In genomic region chr15:85412956-85413854, GRCh38 we compare ENCODE assay signal across 1 cellular context.
TF ChIP-seq lines count a peak whose summit lies in the region.

No MANE protein-coding gene starts in this region.

TF ChIP-seq in GM12878, 131 proteins besides CTCF, POLR2A, EP300 and RAD21 (continued from another document and continues in another):
- TF ChIP-seq, protein P1, sequence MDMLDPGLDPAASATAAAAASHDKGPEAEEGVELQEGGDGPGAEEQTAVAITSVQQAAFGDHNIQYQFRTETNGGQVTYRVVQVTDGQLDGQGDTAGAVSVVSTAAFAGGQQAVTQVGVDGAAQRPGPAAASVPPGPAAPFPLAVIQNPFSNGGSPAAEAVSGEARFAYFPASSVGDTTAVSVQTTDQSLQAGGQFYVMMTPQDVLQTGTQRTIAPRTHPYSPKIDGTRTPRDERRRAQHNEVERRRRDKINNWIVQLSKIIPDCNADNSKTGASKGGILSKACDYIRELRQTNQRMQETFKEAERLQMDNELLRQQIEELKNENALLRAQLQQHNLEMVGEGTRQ (IDR thresholded peaks at IDR 0.05; ENCODE audit: borderline replicate concordance, low read depth, low read length), result peak; percentile 48; the same call in 1 of the 2 replicates
- TF ChIP-seq PAX8 (IDR thresholded peaks at IDR 0.05) (no peak), BHLHE40 (IDR thresholded peaks at IDR 0.05; ENCODE audit: borderline replicate concordance in 1 of 2, low read depth in 2 of 2, low read length in 1 of 2) (peak; percentile 94 to 96), SP1 (IDR thresholded peaks at IDR 0.05; ENCODE audit: low read depth, low read length) (peak; percentile 70), HSF1 (IDR thresholded peaks at IDR 0.05; ENCODE audit: low read depth, low read length) (no peak), IKZF1 (conservative IDR thresholded peaks at IDR 0.05) (peak; percentile 93), NR2C2 (IDR thresholded peaks at IDR 0.05; ENCODE audit: borderline replicate concordance, control insufficient read depth, insufficient read length, low read depth) (no peak), HCFC1 (IDR thresholded peaks at IDR 0.05; ENCODE audit: low read length) (no peak), JUNB (IDR thresholded peaks at IDR 0.05) (peak; percentile 92), SIX5 (IDR thresholded peaks at IDR 0.05; ENCODE audit: low read depth, low read length, severe bottlenecking) (no peak), TBL1XR1 (IDR thresholded peaks at IDR 0.05; ENCODE audit: low read depth, low read length) (peak; percentile 97), CBFB (IDR thresholded peaks at IDR 0.05; ENCODE audit: low read depth) (peak; percentile 52; the same call in 1 of the 2 replicates), RB1 (IDR thresholded peaks at IDR 0.05; ENCODE audit: borderline replicate concordance) (no peak), NFYA (IDR thresholded peaks at IDR 0.05; ENCODE audit: borderline replicate concordance, low read depth, low read length) (no peak), DPF2 (IDR thresholded peaks at IDR 0.05) (peak; percentile 86), NR2C1 (IDR thresholded peaks at IDR 0.05) (no peak), GABPA (IDR thresholded peaks at IDR 0.05; ENCODE audit: low read depth) (peak; percentile 67), PBX3 (IDR thresholded peaks at IDR 0.05; ENCODE audit: insufficient replicate concordance, low read depth, low read length) (no peak), POLR2AphosphoS5 (IDR thresholded peaks at IDR 0.05; ENCODE audit: low read length) (no peak), CHD2 (IDR thresholded peaks at IDR 0.05; ENCODE audit: borderline replicate concordance, low read depth, low read length) (peak; percentile 78; the same call in 1 of the 2 replicates), FOXK2 (IDR thresholded peaks at IDR 0.05) (no peak), LARP7 (IDR thresholded peaks at IDR 0.05) (no peak), PRDM15 (CRISPR knock-in tag; IDR thresholded peaks at IDR 0.05) (no peak), BMI1 (IDR thresholded peaks at IDR 0.05; ENCODE audit: borderline replicate concordance) (peak; percentile 46), REST (IDR thresholded peaks at IDR 0.05; ENCODE audit: low read depth, low read length) (no peak), TCF7 (IDR thresholded peaks at IDR 0.05; ENCODE audit: borderline replicate concordance) (no peak), CHD4 (IDR thresholded peaks at IDR 0.05) (no peak), ZNF622 (IDR thresholded peaks at IDR 0.05) (no peak), NFXL1 (IDR thresholded peaks at IDR 0.05; ENCODE audit: borderline replicate concordance) (no peak), SMC3 (IDR thresholded peaks at IDR 0.05; ENCODE audit: borderline replicate concordance, low read length) (peak; percentile 38; the same call in 1 of the 2 replicates), CBX3 (IDR thresholded peaks at IDR 0.05; ENCODE audit: borderline replicate concordance, low read depth) (no peak), PKNOX1 (IDR thresholded peaks at IDR 0.05) (peak; percentile 66), SIN3A (IDR thresholded peaks at IDR 0.05; ENCODE audit: low read depth, low read length) (no peak), SUPT20H (IDR thresholded peaks at IDR 0.05; ENCODE audit: borderline replicate concordance, control insufficient read depth, low read depth, low read length) (no peak), RUNX3 (IDR thresholded peaks at IDR 0.05; ENCODE audit: low read length) (peak; percentile 84), ATF2 (IDR thresholded peaks at IDR 0.05; ENCODE audit: low read length) (peak; percentile 92; the same call in 1 of the 2 replicates), SMARCA5 (IDR thresholded peaks at IDR 0.05) (0 out of 2 replicates have a peak, but pooled peaks have one; percentile 25), ESRRA (IDR thresholded peaks at IDR 0.05; ENCODE audit: low read length) (no peak)
- TF ChIP-seq, protein P2, sequence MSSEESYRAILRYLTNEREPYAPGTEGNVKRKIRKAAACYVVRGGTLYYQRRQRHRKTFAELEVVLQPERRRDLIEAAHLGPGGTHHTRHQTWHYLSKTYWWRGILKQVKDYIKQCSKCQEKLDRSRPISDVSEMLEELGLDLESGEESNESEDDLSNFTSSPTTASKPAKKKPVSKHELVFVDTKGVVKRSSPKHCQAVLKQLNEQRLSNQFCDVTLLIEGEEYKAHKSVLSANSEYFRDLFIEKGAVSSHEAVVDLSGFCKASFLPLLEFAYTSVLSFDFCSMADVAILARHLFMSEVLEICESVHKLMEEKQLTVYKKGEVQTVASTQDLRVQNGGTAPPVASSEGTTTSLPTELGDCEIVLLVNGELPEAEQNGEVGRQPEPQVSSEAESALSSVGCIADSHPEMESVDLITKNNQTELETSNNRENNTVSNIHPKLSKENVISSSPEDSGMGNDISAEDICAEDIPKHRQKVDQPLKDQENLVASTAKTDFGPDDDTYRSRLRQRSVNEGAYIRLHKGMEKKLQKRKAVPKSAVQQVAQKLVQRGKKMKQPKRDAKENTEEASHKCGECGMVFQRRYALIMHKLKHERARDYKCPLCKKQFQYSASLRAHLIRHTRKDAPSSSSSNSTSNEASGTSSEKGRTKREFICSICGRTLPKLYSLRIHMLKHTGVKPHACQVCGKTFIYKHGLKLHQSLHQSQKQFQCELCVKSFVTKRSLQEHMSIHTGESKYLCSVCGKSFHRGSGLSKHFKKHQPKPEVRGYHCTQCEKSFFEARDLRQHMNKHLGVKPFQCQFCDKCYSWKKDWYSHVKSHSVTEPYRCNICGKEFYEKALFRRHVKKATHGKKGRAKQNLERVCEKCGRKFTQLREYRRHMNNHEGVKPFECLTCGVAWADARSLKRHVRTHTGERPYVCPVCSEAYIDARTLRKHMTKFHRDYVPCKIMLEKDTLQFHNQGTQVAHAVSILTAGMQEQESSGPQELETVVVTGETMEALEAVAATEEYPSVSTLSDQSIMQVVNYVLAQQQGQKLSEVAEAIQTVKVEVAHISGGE (CRISPR knock-in tag; IDR thresholded peaks at IDR 0.05), result no peak
- TF ChIP-seq, protein P3, sequence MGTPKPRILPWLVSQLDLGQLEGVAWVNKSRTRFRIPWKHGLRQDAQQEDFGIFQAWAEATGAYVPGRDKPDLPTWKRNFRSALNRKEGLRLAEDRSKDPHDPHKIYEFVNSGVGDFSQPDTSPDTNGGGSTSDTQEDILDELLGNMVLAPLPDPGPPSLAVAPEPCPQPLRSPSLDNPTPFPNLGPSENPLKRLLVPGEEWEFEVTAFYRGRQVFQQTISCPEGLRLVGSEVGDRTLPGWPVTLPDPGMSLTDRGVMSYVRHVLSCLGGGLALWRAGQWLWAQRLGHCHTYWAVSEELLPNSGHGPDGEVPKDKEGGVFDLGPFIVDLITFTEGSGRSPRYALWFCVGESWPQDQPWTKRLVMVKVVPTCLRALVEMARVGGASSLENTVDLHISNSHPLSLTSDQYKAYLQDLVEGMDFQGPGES (IDR thresholded peaks at IDR 0.05), result no peak
- TF ChIP-seq, protein P4, sequence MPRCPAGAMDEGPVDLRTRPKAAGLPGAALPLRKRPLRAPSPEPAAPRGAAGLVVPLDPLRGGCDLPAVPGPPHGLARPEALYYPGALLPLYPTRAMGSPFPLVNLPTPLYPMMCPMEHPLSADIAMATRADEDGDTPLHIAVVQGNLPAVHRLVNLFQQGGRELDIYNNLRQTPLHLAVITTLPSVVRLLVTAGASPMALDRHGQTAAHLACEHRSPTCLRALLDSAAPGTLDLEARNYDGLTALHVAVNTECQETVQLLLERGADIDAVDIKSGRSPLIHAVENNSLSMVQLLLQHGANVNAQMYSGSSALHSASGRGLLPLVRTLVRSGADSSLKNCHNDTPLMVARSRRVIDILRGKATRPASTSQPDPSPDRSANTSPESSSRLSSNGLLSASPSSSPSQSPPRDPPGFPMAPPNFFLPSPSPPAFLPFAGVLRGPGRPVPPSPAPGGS (IDR thresholded peaks at IDR 0.05; ENCODE audit: borderline replicate concordance, insufficient read depth, low read depth, low read length, poor library complexity, severe bottlenecking), result peak; percentile 95
